Comparison of ENCODE assay signal across 9 cellular contexts in the genomic region with DNA sequence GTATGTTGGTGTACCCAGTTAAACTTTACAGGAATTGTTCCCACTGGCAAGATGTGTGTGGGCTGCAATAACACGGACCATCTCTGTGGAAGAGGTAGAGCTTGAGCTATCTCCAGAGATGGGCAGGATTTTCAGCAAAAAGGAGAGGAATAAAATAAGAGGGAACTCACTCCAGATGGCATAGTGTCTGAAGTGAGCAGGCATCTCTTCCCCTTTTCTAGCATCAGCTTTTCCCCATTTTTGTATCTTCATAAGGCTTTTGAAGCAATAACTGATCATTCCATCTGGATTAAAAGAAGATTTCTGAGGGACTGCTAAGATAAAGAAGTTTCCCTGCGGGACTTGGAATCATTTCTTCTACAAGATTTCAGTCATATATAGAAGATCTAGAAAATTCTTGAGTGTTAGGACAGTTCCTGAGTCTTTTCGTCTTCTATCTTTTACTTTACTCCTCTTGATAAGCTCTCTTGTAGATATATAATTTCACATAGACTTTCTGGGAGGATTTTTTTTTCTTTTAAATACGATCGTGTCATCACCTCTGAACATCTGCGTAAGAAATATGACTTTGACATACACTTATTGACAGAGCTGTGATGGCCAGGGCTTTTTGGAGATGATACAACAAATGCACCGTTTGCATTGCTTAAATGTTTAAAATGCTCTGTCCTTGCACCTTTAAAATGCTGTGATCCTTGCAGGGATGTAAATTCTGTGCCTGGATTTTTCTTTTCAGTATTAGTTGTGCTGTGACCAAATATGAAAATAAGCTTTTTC. TPM values are rescaled to one million over a fixed set of nuclear protein-coding genes. Genes with fewer than 3 reads are reported as not detected.
DNase-seq lines count a peak whose midpoint lies in the region; ATAC-seq and TF ChIP-seq lines count a peak whose summit lies in the region.
"Had no signal": no experiment of that assay in that cellular context is flagged by ENCODE, and none has a peak within 500 bp of the region (broad histone marks: within the 10 kb centered on the region; RNA-seq: fewer than 3 reads in every experiment).

No MANE protein-coding gene starts in this region.

- H2AFZ ChIP-seq in GM23338 = no peak overlapping the region

- H3K27ac Mint-ChIP-seq in GM23338 = no peak overlapping the region

- no peaks in the 10 kb centered on the region for H3K9me2 ChIP-seq in GM23338 (ENCODE audit: insufficient read depth)

- H3K4me2 ChIP-seq in GM23338 = peak overlapping the region; percentile 87

- H4K20me1 ChIP-seq in GM23338 (replicated peaks; ENCODE audit: insufficient read depth) = peaks cover 12% of the 10 kb centered on the region

- DNase-seq in GM23338 (ENCODE audit: low spot score) (no peak), SJCRH30 (no peak), fibroblast of mammary gland (ENCODE audit: low read depth) (no peak), gastrocnemius medialis (no peak), DMS79 treated with DMSO at 0.1 percent for 48 hours (lab: John Stamatoyannopoulos, UW) (no peak), NCI-H524 treated with DMSO at 0.1 percent for 48 hours (lab: John Stamatoyannopoulos, UW) (no peak)
- DNase-seq in stimulated activated naive CD4-positive, alpha-beta T cell treated with Interleukin-2 at 50 U/mL for 16 hours (lab: John Stamatoyannopoulos, UW) = no peak

- in situ Hi-C loops in gastrocnemius medialis (cut with MboI; ENCODE audit: low sequenced_read_pairs in 4 of 4) = no loop called here

- intact Hi-C loops in gastrocnemius medialis (cut with DNase I; ENCODE audit: low total_unique reads) = loop anchor here (2.0 kb wide), 1 partner anchor 40 kb away; no protein-coding TSS in a partner anchor

- H3K4me1 Mint-ChIP-seq in GM23338 = peaks cover 58% of the 10 kb centered on the region

- H3K9me3 Mint-ChIP-seq in GM23338 = no peaks in the 10 kb centered on the region

- TF ChIP-seq CTCF in GM23338 (conservative IDR thresholded peaks at IDR 0.05; ENCODE audit: low read depth in 2 of 2) (no peak), fibroblast of mammary gland (conservative IDR thresholded peaks at IDR 0.05; ENCODE audit: control insufficient read depth, insufficient read depth, low read depth, low read length) (no peak), gastrocnemius medialis (IDR thresholded peaks at IDR 0.05 in 4 of 5, conservative IDR thresholded peaks at IDR 0.05 in 1 of 5) (no peak)

- H3K27me3 Mint-ChIP-seq in GM23338 (ENCODE audit: insufficient read depth, low read depth, poor library complexity) = peaks cover 30% of the 10 kb centered on the region

- no peak overlapping the region for H3K27ac ChIP-seq in GM23338 (ENCODE audit: low read depth)
- H3K27ac ChIP-seq in SJCRH30 = no peak overlapping the region
- H3K27ac ChIP-seq in gastrocnemius medialis = peak overlapping the region in 2 of 4 donors; percentile 86 to 92
- H3K27ac ChIP-seq: SJSA1 had no signal

- TF ChIP-seq POLR2A in gastrocnemius medialis (IDR thresholded peaks at IDR 0.05) = no peak

- H3K4me3 ChIP-seq in GM23338 = peak overlapping the region; percentile 61
- H3K4me3 ChIP-seq in SJCRH30 = peak overlapping the region; percentile 79
- H3K4me3 ChIP-seq in fibroblast of mammary gland (ENCODE audit: control insufficient read depth, low read depth, low read length) = peak overlapping the region; percentile 75
- peak overlapping the region; percentile 83 to 95 (median 90) for H3K4me3 ChIP-seq in gastrocnemius medialis

- H3K4me3 Mint-ChIP-seq in GM23338 = peak overlapping the region; percentile 76

- H3K27me3 ChIP-seq in GM23338 (ENCODE audit: insufficient read depth) = peaks cover 48% of the 10 kb centered on the region
- no peaks in the 10 kb centered on the region for H3K27me3 ChIP-seq in SJCRH30
- H3K27me3 ChIP-seq in gastrocnemius medialis = no peaks in the 10 kb centered on the region
- H3K27me3 ChIP-seq: SJSA1 had no signal

- peaks cover 50% of the 10 kb centered on the region for H3K79me2 ChIP-seq in GM23338 (replicated peaks; ENCODE audit: insufficient read depth)

- peaks cover 58% of the 10 kb centered on the region for H3K4me1 ChIP-seq in GM23338 (ENCODE audit: insufficient read depth)
- peaks cover 20% of the 10 kb centered on the region for H3K4me1 ChIP-seq in SJCRH30
- peaks cover 37 to 44% of the 10 kb centered on the region in 2 donors for H3K4me1 ChIP-seq in gastrocnemius medialis

- no peak for ATAC-seq in GM23338
- no peak for ATAC-seq in gastrocnemius medialis
- ATAC-seq: esophagus mucosa had no signal

- H3F3A ChIP-seq in GM23338 (replicated peaks; ENCODE audit: low read depth) = no peaks in the 10 kb centered on the region

- H3K36me3 Mint-ChIP-seq in GM23338 (ENCODE audit: low read depth) = peaks cover 5% of the 10 kb centered on the region

- H3K36me3 ChIP-seq in GM23338 (ENCODE audit: insufficient read depth) (no peaks in the 10 kb centered on the region), SJCRH30 (no peaks in the 10 kb centered on the region; the same call in 1 of the 2 replicates), gastrocnemius medialis (peaks cover 0 to 6% of the 10 kb centered on the region in 2 donors)

- H3K9me3 ChIP-seq in SJCRH30 (replicated peaks) = no peaks in the 10 kb centered on the region
- H3K9me3 ChIP-seq in gastrocnemius medialis = no peaks in the 10 kb centered on the region
- H3K9me3 ChIP-seq: SJSA1 had no signal

TF ChIP-seq in GM23338, 12 proteins besides CTCF, POLR2A, EP300 and RAD21:
- TF ChIP-seq ZNF331 (CRISPR knock-in tag; IDR thresholded peaks at IDR 0.05; ENCODE audit: low read depth) = no peak
- TF ChIP-seq JUNB (IDR thresholded peaks at IDR 0.05; ENCODE audit: unreplicated experiment) = no peak
- TF ChIP-seq EZH2phosphoT487 (IDR thresholded peaks at IDR 0.05; ENCODE audit: unreplicated experiment) = no peak
- no peak for TF ChIP-seq ZNF114 (CRISPR knock-in tag; IDR thresholded peaks at IDR 0.05)
- no peak for TF ChIP-seq EZH2 (IDR thresholded peaks at IDR 0.05; ENCODE audit: low read depth, unreplicated experiment)
- TF ChIP-seq CREB1 (CRISPR knock-in tag; IDR thresholded peaks at IDR 0.05; ENCODE audit: low read depth) = no peak

RNA-seq across cellular contexts. Expression of gene CPD, which starts 2.1 kb away (rescaled TPM):
- total RNA-seq in GM23338 (2014; rRNA removed; shearing (Covaris generic)) = 54.7 and 57.8 TPM in 2 replicates
- polyA plus RNA-seq in GM23338 (2016; fragmentation: Nextera tagmentation; extraction: Ambion mirVana) = 6.2 and 6.3 TPM in 2 replicates
- 56.1 and 63.6 TPM in 2 replicates for total RNA-seq in SJCRH30 (2014; rRNA removed; shearing (Covaris generic))
- 10 to 100 TPM; 20.8 to 32.4 (median 28.0) TPM for total RNA-seq in gastrocnemius medialis

RNA-seq across cellular contexts. Expression of gene TMIGD1, which starts 47.0 kb away (rescaled TPM):
- not detected in 2 replicates for total RNA-seq in GM23338 (2014; rRNA removed; shearing (Covaris generic))
- not detected in 2 replicates for polyA plus RNA-seq in GM23338 (2016; fragmentation: Nextera tagmentation; extraction: Ambion mirVana)
- not detected in 2 replicates for total RNA-seq in SJCRH30 (2014; rRNA removed; shearing (Covaris generic))
- total RNA-seq in gastrocnemius medialis = under 1 TPM in 1 of 4 donors, not detected in 3; 0.68 TPM
- total RNA-seq: esophagus mucosa, SJSA1 had no signal
